Comparison of ENCODE assay signal across 1 cellular context in the genomic region with DNA sequence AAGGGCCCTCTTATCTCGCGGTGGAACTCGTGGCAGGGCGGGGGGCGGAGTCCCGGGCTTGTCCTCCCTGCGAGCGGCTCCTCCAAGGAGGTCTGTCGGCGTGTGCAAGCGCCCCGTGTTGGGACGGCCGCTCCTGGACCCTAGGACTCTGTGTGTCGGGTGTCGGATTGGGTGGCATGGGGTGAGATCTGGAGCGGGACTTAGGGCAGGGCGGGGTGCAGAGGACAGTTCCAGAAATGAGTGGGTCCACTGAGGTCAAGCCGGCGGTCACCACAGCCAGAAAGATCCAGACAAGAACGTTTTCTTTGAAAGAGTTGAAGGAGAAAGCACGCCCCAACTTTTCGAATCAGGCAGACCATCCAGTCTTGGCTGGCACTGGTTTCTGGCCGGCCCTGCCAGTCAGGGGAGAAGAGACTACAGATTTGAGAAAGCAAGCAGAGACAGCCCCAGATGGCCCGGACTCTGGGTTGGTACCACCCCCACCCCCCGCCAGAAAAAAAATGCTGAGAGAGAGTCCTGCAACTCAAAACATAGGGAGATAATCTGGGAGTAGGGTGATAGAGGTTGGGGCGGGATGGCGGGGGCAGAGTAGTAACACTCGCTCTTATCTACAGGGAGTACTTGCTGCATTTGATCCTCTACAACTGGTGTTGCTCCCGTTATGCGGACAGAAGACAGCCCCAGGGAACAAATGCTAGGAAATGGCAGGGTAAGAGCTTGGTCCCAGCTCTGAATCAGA.
A peak's percentile ranks its signal among the peaks of the same experiment; 100 is the strongest.
TF ChIP-seq lines count a peak whose summit lies in the region.

No MANE protein-coding gene starts in this region.

TF ChIP-seq in K562, 482 proteins besides CTCF, POLR2A, EP300 and RAD21 (continued from another document and continues in another):
- TF ChIP-seq, protein P1, sequence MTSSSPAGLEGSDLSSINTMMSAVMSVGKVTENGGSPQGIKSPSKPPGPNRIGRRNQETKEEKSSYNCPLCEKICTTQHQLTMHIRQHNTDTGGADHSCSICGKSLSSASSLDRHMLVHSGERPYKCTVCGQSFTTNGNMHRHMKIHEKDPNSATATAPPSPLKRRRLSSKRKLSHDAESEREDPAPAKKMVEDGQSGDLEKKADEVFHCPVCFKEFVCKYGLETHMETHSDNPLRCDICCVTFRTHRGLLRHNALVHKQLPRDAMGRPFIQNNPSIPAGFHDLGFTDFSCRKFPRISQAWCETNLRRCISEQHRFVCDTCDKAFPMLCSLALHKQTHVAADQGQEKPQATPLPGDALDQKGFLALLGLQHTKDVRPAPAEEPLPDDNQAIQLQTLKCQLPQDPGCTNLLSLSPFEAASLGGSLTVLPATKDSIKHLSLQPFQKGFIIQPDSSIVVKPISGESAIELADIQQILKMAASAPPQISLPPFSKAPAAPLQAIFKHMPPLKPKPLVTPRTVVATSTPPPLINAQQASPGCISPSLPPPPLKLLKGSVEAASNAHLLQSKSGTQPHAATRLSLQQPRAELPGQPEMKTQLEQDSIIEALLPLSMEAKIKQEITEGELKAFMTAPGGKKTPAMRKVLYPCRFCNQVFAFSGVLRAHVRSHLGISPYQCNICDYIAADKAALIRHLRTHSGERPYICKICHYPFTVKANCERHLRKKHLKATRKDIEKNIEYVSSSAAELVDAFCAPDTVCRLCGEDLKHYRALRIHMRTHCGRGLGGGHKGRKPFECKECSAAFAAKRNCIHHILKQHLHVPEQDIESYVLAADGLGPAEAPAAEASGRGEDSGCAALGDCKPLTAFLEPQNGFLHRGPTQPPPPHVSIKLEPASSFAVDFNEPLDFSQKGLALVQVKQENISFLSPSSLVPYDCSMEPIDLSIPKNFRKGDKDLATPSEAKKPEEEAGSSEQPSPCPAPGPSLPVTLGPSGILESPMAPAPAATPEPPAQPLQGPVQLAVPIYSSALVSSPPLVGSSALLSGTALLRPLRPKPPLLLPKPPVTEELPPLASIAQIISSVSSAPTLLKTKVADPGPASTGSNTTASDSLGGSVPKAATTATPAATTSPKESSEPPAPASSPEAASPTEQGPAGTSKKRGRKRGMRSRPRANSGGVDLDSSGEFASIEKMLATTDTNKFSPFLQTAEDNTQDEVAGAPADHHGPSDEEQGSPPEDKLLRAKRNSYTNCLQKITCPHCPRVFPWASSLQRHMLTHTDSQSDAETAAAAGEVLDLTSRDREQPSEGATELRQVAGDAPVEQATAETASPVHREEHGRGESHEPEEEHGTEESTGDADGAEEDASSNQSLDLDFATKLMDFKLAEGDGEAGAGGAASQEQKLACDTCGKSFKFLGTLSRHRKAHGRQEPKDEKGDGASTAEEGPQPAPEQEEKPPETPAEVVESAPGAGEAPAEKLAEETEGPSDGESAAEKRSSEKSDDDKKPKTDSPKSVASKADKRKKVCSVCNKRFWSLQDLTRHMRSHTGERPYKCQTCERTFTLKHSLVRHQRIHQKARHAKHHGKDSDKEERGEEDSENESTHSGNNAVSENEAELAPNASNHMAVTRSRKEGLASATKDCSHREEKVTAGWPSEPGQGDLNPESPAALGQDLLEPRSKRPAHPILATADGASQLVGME (CRISPR knock-in tag; IDR thresholded peaks at IDR 0.05), result no peak
- TF ChIP-seq, protein P2, sequence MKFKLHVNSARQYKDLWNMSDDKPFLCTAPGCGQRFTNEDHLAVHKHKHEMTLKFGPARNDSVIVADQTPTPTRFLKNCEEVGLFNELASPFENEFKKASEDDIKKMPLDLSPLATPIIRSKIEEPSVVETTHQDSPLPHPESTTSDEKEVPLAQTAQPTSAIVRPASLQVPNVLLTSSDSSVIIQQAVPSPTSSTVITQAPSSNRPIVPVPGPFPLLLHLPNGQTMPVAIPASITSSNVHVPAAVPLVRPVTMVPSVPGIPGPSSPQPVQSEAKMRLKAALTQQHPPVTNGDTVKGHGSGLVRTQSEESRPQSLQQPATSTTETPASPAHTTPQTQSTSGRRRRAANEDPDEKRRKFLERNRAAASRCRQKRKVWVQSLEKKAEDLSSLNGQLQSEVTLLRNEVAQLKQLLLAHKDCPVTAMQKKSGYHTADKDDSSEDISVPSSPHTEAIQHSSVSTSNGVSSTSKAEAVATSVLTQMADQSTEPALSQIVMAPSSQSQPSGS (CRISPR knock-in tag; IDR thresholded peaks at IDR 0.05), result no peak
- TF ChIP-seq ZNF384 (IDR thresholded peaks at IDR 0.05; ENCODE audit: low read depth, low read length), result peak; percentile 86
- TF ChIP-seq, protein P3, sequence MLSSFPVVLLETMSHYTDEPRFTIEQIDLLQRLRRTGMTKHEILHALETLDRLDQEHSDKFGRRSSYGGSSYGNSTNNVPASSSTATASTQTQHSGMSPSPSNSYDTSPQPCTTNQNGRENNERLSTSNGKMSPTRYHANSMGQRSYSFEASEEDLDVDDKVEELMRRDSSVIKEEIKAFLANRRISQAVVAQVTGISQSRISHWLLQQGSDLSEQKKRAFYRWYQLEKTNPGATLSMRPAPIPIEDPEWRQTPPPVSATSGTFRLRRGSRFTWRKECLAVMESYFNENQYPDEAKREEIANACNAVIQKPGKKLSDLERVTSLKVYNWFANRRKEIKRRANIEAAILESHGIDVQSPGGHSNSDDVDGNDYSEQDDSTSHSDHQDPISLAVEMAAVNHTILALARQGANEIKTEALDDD (IDR thresholded peaks at IDR 0.05), result peak; percentile 57; the same call in 1 of the 2 replicates
- no peak for TF ChIP-seq ZBED1 (IDR thresholded peaks at IDR 0.05)
- no peak for TF ChIP-seq ZNF76 (CRISPR knock-in tag; IDR thresholded peaks at IDR 0.05; ENCODE audit: borderline replicate concordance)
- peak; percentile 69; the same call in 1 of the 2 replicates for TF ChIP-seq TOE1 (IDR thresholded peaks at IDR 0.05; ENCODE audit: borderline replicate concordance)
- no peak for TF ChIP-seq TOE1 (CRISPR knock-in tag; IDR thresholded peaks at IDR 0.05; ENCODE audit: borderline replicate concordance, low read depth)
- peak; percentile 35 for TF ChIP-seq CCNT2 (IDR thresholded peaks at IDR 0.05; ENCODE audit: borderline replicate concordance, extremely low read depth, insufficient read length, low read depth, low read length)
- TF ChIP-seq RBM15 (IDR thresholded peaks at IDR 0.05; ENCODE audit: insufficient read depth, low read length), result no peak
- no peak for TF ChIP-seq ZBTB8A (IDR thresholded peaks at IDR 0.05; ENCODE audit: partially characterized antibody)
- TF ChIP-seq GABPA (tag; conservative IDR thresholded peaks at IDR 0.05; ENCODE audit: low read depth), result no peak
- TF ChIP-seq PPARD (CRISPR knock-in tag; IDR thresholded peaks at IDR 0.05), result no peak
- TF ChIP-seq TRIM24 (IDR thresholded peaks at IDR 0.05), result no peak
- no peak for TF ChIP-seq BRF1 (IDR thresholded peaks at IDR 0.05; ENCODE audit: borderline replicate concordance, extremely low read depth, insufficient read length)
- no peak for TF ChIP-seq ZNF717 (CRISPR knock-in tag; IDR thresholded peaks at IDR 0.05)
- no peak for TF ChIP-seq DIDO1 (tag; IDR thresholded peaks at IDR 0.05; ENCODE audit: low read depth)
- TF ChIP-seq NELFE (IDR thresholded peaks at IDR 0.05; ENCODE audit: insufficient read depth, insufficient read length), result no peak
- no peak for TF ChIP-seq JUN (IDR thresholded peaks at IDR 0.05; ENCODE audit: borderline replicate concordance, low read depth, low read length)
- TF ChIP-seq JUN (CRISPR knock-in tag; IDR thresholded peaks at IDR 0.05; ENCODE audit: borderline replicate concordance), result no peak
- TF ChIP-seq, protein P4, sequence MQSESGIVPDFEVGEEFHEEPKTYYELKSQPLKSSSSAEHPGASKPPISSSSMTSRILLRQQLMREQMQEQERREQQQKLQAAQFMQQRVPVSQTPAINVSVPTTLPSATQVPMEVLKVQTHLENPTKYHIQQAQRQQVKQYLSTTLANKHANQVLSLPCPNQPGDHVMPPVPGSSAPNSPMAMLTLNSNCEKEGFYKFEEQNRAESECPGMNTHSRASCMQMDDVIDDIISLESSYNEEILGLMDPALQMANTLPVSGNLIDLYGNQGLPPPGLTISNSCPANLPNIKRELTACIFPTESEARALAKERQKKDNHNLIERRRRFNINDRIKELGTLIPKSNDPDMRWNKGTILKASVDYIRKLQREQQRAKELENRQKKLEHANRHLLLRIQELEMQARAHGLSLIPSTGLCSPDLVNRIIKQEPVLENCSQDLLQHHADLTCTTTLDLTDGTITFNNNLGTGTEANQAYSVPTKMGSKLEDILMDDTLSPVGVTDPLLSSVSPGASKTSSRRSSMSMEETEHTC (IDR thresholded peaks at IDR 0.05), result peak; percentile 83; the same call in 1 of the 2 replicates
- no peak for TF ChIP-seq ZBTB1 (CRISPR knock-in tag; IDR thresholded peaks at IDR 0.05; ENCODE audit: borderline replicate concordance, low read depth)
- TF ChIP-seq CREM (IDR thresholded peaks at IDR 0.05; ENCODE audit: low read depth), result peak; percentile 79
- TF ChIP-seq ZNF507 (tag; conservative IDR thresholded peaks at IDR 0.05), result no peak
- 0 out of 2 replicates have a peak, but pooled peaks have one; percentile 10 for TF ChIP-seq MEF2D (tag; conservative IDR thresholded peaks at IDR 0.05; ENCODE audit: low read depth)
- 0 out of 2 replicates have a peak, but pooled peaks have one; percentile 45 for TF ChIP-seq BACH1 (tag; IDR thresholded peaks at IDR 0.05)
- TF ChIP-seq SOX6 (IDR thresholded peaks at IDR 0.05), result peak; percentile 4; the same call in 1 of the 2 replicates
- TF ChIP-seq, protein P5, sequence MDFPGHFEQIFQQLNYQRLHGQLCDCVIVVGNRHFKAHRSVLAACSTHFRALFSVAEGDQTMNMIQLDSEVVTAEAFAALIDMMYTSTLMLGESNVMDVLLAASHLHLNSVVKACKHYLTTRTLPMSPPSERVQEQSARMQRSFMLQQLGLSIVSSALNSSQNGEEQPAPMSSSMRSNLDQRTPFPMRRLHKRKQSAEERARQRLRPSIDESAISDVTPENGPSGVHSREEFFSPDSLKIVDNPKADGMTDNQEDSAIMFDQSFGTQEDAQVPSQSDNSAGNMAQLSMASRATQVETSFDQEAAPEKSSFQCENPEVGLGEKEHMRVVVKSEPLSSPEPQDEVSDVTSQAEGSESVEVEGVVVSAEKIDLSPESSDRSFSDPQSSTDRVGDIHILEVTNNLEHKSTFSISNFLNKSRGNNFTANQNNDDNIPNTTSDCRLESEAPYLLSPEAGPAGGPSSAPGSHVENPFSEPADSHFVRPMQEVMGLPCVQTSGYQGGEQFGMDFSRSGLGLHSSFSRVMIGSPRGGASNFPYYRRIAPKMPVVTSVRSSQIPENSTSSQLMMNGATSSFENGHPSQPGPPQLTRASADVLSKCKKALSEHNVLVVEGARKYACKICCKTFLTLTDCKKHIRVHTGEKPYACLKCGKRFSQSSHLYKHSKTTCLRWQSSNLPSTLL (IDR thresholded peaks at IDR 0.05), result peak; percentile 29; the same call in 1 of the 2 replicates
- TF ChIP-seq SMAD4 (CRISPR knock-in tag; conservative IDR thresholded peaks at IDR 0.05), result no peak
- TF ChIP-seq PHF8 (IDR thresholded peaks at IDR 0.05; ENCODE audit: borderline replicate concordance, low read length), result peak; percentile 41; the same call in 1 of the 2 replicates
- TF ChIP-seq, protein P6, sequence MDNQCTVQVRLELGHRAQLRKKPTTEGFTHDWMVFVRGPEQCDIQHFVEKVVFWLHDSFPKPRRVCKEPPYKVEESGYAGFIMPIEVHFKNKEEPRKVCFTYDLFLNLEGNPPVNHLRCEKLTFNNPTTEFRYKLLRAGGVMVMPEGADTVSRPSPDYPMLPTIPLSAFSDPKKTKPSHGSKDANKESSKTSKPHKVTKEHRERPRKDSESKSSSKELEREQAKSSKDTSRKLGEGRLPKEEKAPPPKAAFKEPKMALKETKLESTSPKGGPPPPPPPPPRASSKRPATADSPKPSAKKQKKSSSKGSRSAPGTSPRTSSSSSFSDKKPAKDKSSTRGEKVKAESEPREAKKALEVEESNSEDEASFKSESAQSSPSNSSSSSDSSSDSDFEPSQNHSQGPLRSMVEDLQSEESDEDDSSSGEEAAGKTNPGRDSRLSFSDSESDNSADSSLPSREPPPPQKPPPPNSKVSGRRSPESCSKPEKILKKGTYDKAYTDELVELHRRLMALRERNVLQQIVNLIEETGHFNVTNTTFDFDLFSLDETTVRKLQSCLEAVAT (IDR thresholded peaks at IDR 0.05), result peak; percentile 68 to 76; a peak in 2 of 4 replicates
- peak; percentile 88 for TF ChIP-seq POLR2B (IDR thresholded peaks at IDR 0.05; ENCODE audit: low read depth, partially characterized antibody)
- peak; percentile 47; the same call in 1 of the 2 replicates for TF ChIP-seq KLF13 (tag; IDR thresholded peaks at IDR 0.05; ENCODE audit: borderline replicate concordance, low read depth)
- TF ChIP-seq TEAD4 (IDR thresholded peaks at IDR 0.05; ENCODE audit: low read length), result peak; percentile 58
- TF ChIP-seq TEAD4 (CRISPR knock-in tag; IDR thresholded peaks at IDR 0.05; ENCODE audit: borderline replicate concordance), result no peak
- no peak for TF ChIP-seq ZNF77 (CRISPR knock-in tag; IDR thresholded peaks at IDR 0.05)
- TF ChIP-seq, protein P7, sequence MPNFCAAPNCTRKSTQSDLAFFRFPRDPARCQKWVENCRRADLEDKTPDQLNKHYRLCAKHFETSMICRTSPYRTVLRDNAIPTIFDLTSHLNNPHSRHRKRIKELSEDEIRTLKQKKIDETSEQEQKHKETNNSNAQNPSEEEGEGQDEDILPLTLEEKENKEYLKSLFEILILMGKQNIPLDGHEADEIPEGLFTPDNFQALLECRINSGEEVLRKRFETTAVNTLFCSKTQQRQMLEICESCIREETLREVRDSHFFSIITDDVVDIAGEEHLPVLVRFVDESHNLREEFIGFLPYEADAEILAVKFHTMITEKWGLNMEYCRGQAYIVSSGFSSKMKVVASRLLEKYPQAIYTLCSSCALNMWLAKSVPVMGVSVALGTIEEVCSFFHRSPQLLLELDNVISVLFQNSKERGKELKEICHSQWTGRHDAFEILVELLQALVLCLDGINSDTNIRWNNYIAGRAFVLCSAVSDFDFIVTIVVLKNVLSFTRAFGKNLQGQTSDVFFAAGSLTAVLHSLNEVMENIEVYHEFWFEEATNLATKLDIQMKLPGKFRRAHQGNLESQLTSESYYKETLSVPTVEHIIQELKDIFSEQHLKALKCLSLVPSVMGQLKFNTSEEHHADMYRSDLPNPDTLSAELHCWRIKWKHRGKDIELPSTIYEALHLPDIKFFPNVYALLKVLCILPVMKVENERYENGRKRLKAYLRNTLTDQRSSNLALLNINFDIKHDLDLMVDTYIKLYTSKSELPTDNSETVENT (CRISPR knock-in tag; IDR thresholded peaks at IDR 0.05), result peak; percentile 34; the same call in 1 of the 2 replicates
- TF ChIP-seq YY1 (IDR thresholded peaks at IDR 0.05; ENCODE audit: borderline replicate concordance in 1 of 3, control insufficient read depth in 1 of 3, extremely low read depth in 1 of 3, insufficient read depth in 3 of 3, insufficient read length in 1 of 3, insufficient replicate concordance in 2 of 3, low read depth in 1 of 3, low read length in 2 of 3), result peak in 2 of 3 experiments; percentile 13 to 35
- TF ChIP-seq PML (IDR thresholded peaks at IDR 0.05; ENCODE audit: low read length), result peak; percentile 22; the same call in 1 of the 2 replicates
- no peak for TF ChIP-seq ZNF3 (CRISPR knock-in tag; IDR thresholded peaks at IDR 0.05)
